12 cellular contexts compared by ENCODE assay signal in the genomic region with DNA sequence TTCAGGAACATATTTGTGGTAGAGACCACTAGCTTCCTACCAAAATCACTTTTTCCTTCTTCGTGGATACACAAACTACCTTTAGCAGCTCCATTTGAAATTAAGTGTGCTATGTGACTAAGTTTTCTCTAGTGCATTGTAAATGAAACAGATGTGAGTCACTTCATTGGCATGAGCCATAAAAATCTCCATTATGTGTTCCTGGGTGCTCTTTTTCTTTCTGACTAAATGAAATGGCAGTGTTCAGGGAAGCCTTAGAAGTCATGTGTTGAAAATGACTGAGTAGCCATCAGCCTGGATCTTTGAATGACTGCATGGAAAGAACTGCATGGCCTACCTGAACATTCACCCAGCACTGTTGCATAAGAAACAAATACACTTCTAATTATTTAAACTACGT.
DNase-seq lines count a peak whose midpoint lies in the region; ATAC-seq and TF ChIP-seq lines count a peak whose summit lies in the region.
"Had no signal": no experiment of that assay in that cellular context is flagged by ENCODE, and none has a peak within 500 bp of the region (broad histone marks: within the 10 kb centered on the region; RNA-seq: fewer than 3 reads in every experiment).

No MANE protein-coding gene starts in this region.

- no peak overlapping the region for H3K27ac ChIP-seq in heart right ventricle

- H3K9me3 ChIP-seq in heart right ventricle = no peaks in the 10 kb centered on the region

- TF ChIP-seq CTCF in AG10803 (conservative IDR thresholded peaks at IDR 0.05; ENCODE audit: low read length) (no peak), astrocyte of the cerebellum (IDR thresholded peaks at IDR 0.05; ENCODE audit: low read depth, low read length, missing control alignments) (no peak), heart right ventricle (IDR thresholded peaks at IDR 0.05) (no peak)

- no peaks in the 10 kb centered on the region for H3K4me1 ChIP-seq in heart right ventricle

- H3K27me3 ChIP-seq in heart right ventricle = no peaks in the 10 kb centered on the region

- H3K36me3 ChIP-seq in heart right ventricle = no peaks in the 10 kb centered on the region

- ATAC-seq in effector memory CD8-positive, alpha-beta T cell (replicated peaks) = no peak
- no peak for ATAC-seq in heart right ventricle
- ATAC-seq in HG03039 (IDR thresholded peaks at IDR 0.05; ENCODE audit: unreplicated experiment) = no peak
- ATAC-seq: stimulated activated naive B cell treated with anti-CD40 and anti-IgM and Interleukin-4, amounts not matched to agents 10 μg/mL and 1 μg/mL and 100 μg/mL, for 72 hours had no signal

- H3K27me3 Mint-ChIP-seq in effector memory CD8-positive, alpha-beta T cell = no peaks in the 10 kb centered on the region
- H3K27me3 Mint-ChIP-seq: stimulated activated naive B cell treated with anti-CD40 and anti-IgM and Interleukin-4, amounts not matched to agents 10 μg/mL and 1 μg/mL and 100 μg/mL, for 72 hours had no signal

- no peaks in the 10 kb centered on the region for H3K36me3 Mint-ChIP-seq in effector memory CD8-positive, alpha-beta T cell (ENCODE audit: insufficient read depth)

- intact Hi-C loops in heart right ventricle (cut with DNase I) = loop anchor here in 6 of 10 donors (5.0 to 10.0 kb wide), 5 partner anchors 272 to 882 kb away; a partner anchor contains a TSS

- H3K4me3 ChIP-seq in AG10803 (ENCODE audit: low read length) (no peak overlapping the region), astrocyte of the cerebellum (ENCODE audit: low read depth, low read length) (no peak overlapping the region), heart right ventricle (no peak overlapping the region)

- H3K4me3 Mint-ChIP-seq in effector memory CD8-positive, alpha-beta T cell = no peak overlapping the region
- H3K4me3 Mint-ChIP-seq: stimulated activated naive B cell treated with anti-CD40 and anti-IgM and Interleukin-4, amounts not matched to agents 10 μg/mL and 1 μg/mL and 100 μg/mL, for 72 hours; T-helper 1 cell treated with Interleukin-12 subunit alpha and Interleukin-12 subunit beta and Interleukin-4 antibody, amounts not matched to agents 30 μg/mL and 1 μg/mL, for 36 hours had no signal

- no peaks in the 10 kb centered on the region for H3K4me1 Mint-ChIP-seq in effector memory CD8-positive, alpha-beta T cell (ENCODE audit: low read depth in 2 of 2)

- in situ Hi-C loops in astrocyte of the cerebellum (cut with HindIII; ENCODE audit: low sequenced_read_pairs) = no loop called here

- 93 to 99% methylated on average over 2 of the region's 2 CpGs for WGBS in heart right ventricle, 2 donors

- no peaks in the 10 kb centered on the region for H3K9me3 Mint-ChIP-seq in effector memory CD8-positive, alpha-beta T cell
- H3K9me3 Mint-ChIP-seq: T-helper 1 cell treated with Interleukin-12 subunit alpha and Interleukin-12 subunit beta and Interleukin-4 antibody, amounts not matched to agents 30 μg/mL and 1 μg/mL, for 36 hours had no signal

- peak; percentile 81 for DNase-seq in AG10803 (ENCODE audit: low read depth)
- peak; percentile 91 for DNase-seq in HS-5 (ENCODE audit: low read depth)
- DNase-seq in astrocyte of the cerebellum (ENCODE audit: low read depth) = peak; percentile 71
- DNase-seq in kidney tubule cell (ENCODE audit: low spot score) = peak; percentile 96
- DNase-seq in effector memory CD8-positive, alpha-beta T cell = no peak
- DNase-seq in heart right ventricle = no peak
- DNase-seq in activated CD4-positive, alpha-beta T cell treated with anti-CD3 and anti-CD28 coated beads for 48 hours = no peak
- DNase-seq: activated T-cell treated with anti-CD3 and anti-CD28 coated beads, Interleukin-2, amount 50 U/mL, for 1 hour; NCI-H2171; stimulated activated naive B cell treated with anti-CD40 and anti-IgM and Interleukin-4, amounts not matched to agents 10 μg/mL and 1 μg/mL and 100 μg/mL, for 72 hours had no signal

- H3K27ac Mint-ChIP-seq in effector memory CD8-positive, alpha-beta T cell = no peak overlapping the region
- H3K27ac Mint-ChIP-seq: stimulated activated naive B cell treated with anti-CD40 and anti-IgM and Interleukin-4, amounts not matched to agents 10 μg/mL and 1 μg/mL and 100 μg/mL, for 72 hours; T-helper 1 cell treated with Interleukin-12 subunit alpha and Interleukin-12 subunit beta and Interleukin-4 antibody, amounts not matched to agents 30 μg/mL and 1 μg/mL, for 36 hours had no signal

Comparison
In these comparisons a context has a peak if more than half of its experiments do, and no peak if none do; other contexts are left out.
1. DNase-seq: peak in AG10803 (single experiment), HS-5 (single experiment), astrocyte of the cerebellum (single experiment) and kidney tubule cell (single experiment); none in effector memory CD8-positive, alpha-beta T cell (0 of 3), heart right ventricle (0 of 2) and activated CD4-positive, alpha-beta T cell treated with anti-CD3 and anti-CD28 coated beads for 48 hours (single experiment).